Comparison of ENCODE assay signal across 8 cellular contexts in genomic region chr11:18115360-18116127, GRCh38. TPM values are rescaled to one million over a fixed set of nuclear protein-coding genes. Genes with fewer than 3 reads are reported as not detected.
DNase-seq lines count a peak whose midpoint lies in the region; ATAC-seq and TF ChIP-seq lines count a peak whose summit lies in the region.

No MANE protein-coding gene starts in this region.

- H3K4me1 ChIP-seq in lower lobe of right lung: no peaks in the 10 kb centered on the region

- ATAC-seq in GM18868 (IDR thresholded peaks at IDR 0.05; ENCODE audit: unreplicated experiment) (peak; percentile 82), HG03378 (IDR thresholded peaks at IDR 0.05; ENCODE audit: unreplicated experiment) (peak; percentile 94), lower lobe of right lung (peak; percentile 90 to 92)

- no peaks in the 10 kb centered on the region for H3K36me3 ChIP-seq in lower lobe of right lung

- H3K27ac ChIP-seq in coronary artery (no peak overlapping the region), lower lobe of right lung (no peak overlapping the region)

- DNase-seq in AG20443 (ENCODE audit: low spot score) (peak; percentile 78), NCI-H510A (lab: John Stamatoyannopoulos, UW) (peak; percentile 29), coronary artery (ENCODE audit: low spot score) (no peak), lower lobe of right lung (no peak)
- DNase-seq in activated CD4-positive, alpha-beta T cell treated with anti-CD3 and anti-CD28 coated beads for 4 hours: peak; percentile 49 to 65
- peak; percentile 6 for DNase-seq in stimulated activated CD8-positive, alpha-beta memory T cell treated with anti-CD3 and anti-CD28 coated beads, Interleukin-12 subunit alpha, Interleukin-12 subunit beta, amount 100 ng/mL, for 4 hours (ENCODE audit: low read depth)

- TF ChIP-seq CTCF in coronary artery (IDR thresholded peaks at IDR 0.05) (peak; percentile 67), lower lobe of right lung (IDR thresholded peaks at IDR 0.05) (peak; percentile 82)

- H3K27me3 ChIP-seq in lower lobe of right lung (ENCODE audit: low read depth): peaks cover 9% of the 10 kb centered on the region

- no peaks in the 10 kb centered on the region for H3K9me3 ChIP-seq in lower lobe of right lung

- H3K4me3 ChIP-seq in coronary artery (no peak overlapping the region), lower lobe of right lung (no peak overlapping the region)

- intact Hi-C loops in lower lobe of right lung (cut with DNase I): no loop called here

RNA-seq across cellular contexts. Expression of gene SAAL1, which starts 9.7 kb away (rescaled TPM):
- 9.5 TPM for total RNA-seq in lower lobe of right lung

RNA-seq across cellular contexts. Expression of gene MRGPRX3, which starts 16.8 kb away (rescaled TPM):
- total RNA-seq in lower lobe of right lung: not detected

RNA-seq across cellular contexts. Expression of gene MRGPRX4, which starts 57.1 kb away (rescaled TPM):
- total RNA-seq in lower lobe of right lung: not detected

Comparison
In these comparisons a context has a peak if more than half of its experiments do, and no peak if none do; other contexts are left out.
1. DNase-seq: peak in AG20443 (single experiment), NCI-H510A (single experiment), activated CD4-positive, alpha-beta T cell treated with anti-CD3 and anti-CD28 coated beads for 4 hours (2 of 2) and stimulated activated CD8-positive, alpha-beta memory T cell treated with anti-CD3 and anti-CD28 coated beads, Interleukin-12 subunit alpha, Interleukin-12 subunit beta, amount 100 ng/mL, for 4 hours (single experiment); none in coronary artery (single experiment) and lower lobe of right lung (single experiment).
2. Peak in every context shown above with its lines, with median percentiles within 50 percentile points of each other: ATAC-seq.